ENCODE assay signal across 27 cellular contexts in genomic region chr1:92327794-92328193, GRCh38.
"Had no signal": no experiment of that assay in that cellular context is flagged by ENCODE, and none has a peak within 500 bp of the region (broad histone marks: within the 10 kb centered on the region; RNA-seq: fewer than 3 reads in every experiment).

No MANE protein-coding gene starts in this region.

- H3K27ac Mint-ChIP-seq: naive B cell; nephron progenitor cell; stimulated activated effector memory CD8-positive, alpha-beta T cell treated with anti-CD3 and anti-CD28 coated beads, Interleukin-12 subunit alpha, Interleukin-12 subunit beta, amount 100 ng/mL, for 72 hours; stimulated activated naive CD8-positive, alpha-beta T cell treated with anti-CD3 and anti-CD28 coated beads, Interleukin-15, Interleukin-2, amounts not matched to agents 100 ng/mL and 50 ng/mL, for 24 hours; type B pancreatic cell had no signal

- H3K4me3 Mint-ChIP-seq: immature natural killer cell; naive B cell; natural killer cell; nephron progenitor cell; stimulated activated effector memory CD8-positive, alpha-beta T cell treated with anti-CD3 and anti-CD28 coated beads, Interleukin-12 subunit alpha, Interleukin-12 subunit beta, amount 100 ng/mL, for 72 hours; stimulated activated naive CD8-positive, alpha-beta T cell treated with anti-CD3 and anti-CD28 coated beads, Interleukin-15, Interleukin-2, amounts not matched to agents 100 ng/mL and 50 ng/mL, for 24 hours; type B pancreatic cell had no signal

- FAIRE-seq: islet of Langerhans, kidney, pancreas, small intestine had no signal

- H3K4me1 Mint-ChIP-seq: nephron progenitor cell had no signal

- H3K27me3 Mint-ChIP-seq: naive B cell; stimulated activated naive CD8-positive, alpha-beta T cell treated with anti-CD3 and anti-CD28 coated beads, Interleukin-15, Interleukin-2, amounts not matched to agents 100 ng/mL and 50 ng/mL, for 24 hours; type B pancreatic cell had no signal

- H3K4me3 ChIP-seq: left lung, lower lobe of right lung, pancreas, prostate gland, sigmoid colon, spleen, tibial nerve, uterus had no signal

- ATAC-seq: left colon; left lung; lower lobe of right lung; natural killer cell; pancreas; right cardiac atrium; stimulated activated effector memory CD8-positive, alpha-beta T cell treated with anti-CD3 and anti-CD28 coated beads, Interleukin-12 subunit alpha, Interleukin-12 subunit beta, amount 100 ng/mL, for 72 hours had no signal

- H3K27ac ChIP-seq: left lung, lower lobe of right lung, pancreas, prostate gland, sigmoid colon, spleen, tibial nerve, uterus had no signal

- H3K9me3 ChIP-seq: pancreas, prostate gland had no signal

- H3K36me3 ChIP-seq: prostate gland, uterus had no signal

- DNase-seq: hypothalamus; immature natural killer cell; kidney; left colon; left lung; lower lobe of right lung; mammary epithelial cell; mesenchymal stem cell; naive B cell; natural killer cell; nephron progenitor cell; pancreas; posterior cingulate gyrus; retina; right cardiac atrium; sigmoid colon; small intestine; spleen; stimulated activated CD4-positive, alpha-beta T cell treated with anti-CD3 and anti-CD28 coated beads, Interleukin-4, amount 100 ng/mL, for 24 hours; stimulated activated naive CD4-positive, alpha-beta T cell; uterus had no signal

- H3K4me1 ChIP-seq: left lung, lower lobe of right lung, pancreas, prostate gland, sigmoid colon, spleen, tibial nerve, uterus had no signal

- H3K27me3 ChIP-seq: left lung, pancreas, sigmoid colon, spleen, tibial nerve, uterus had no signal
